In the genomic region with DNA sequence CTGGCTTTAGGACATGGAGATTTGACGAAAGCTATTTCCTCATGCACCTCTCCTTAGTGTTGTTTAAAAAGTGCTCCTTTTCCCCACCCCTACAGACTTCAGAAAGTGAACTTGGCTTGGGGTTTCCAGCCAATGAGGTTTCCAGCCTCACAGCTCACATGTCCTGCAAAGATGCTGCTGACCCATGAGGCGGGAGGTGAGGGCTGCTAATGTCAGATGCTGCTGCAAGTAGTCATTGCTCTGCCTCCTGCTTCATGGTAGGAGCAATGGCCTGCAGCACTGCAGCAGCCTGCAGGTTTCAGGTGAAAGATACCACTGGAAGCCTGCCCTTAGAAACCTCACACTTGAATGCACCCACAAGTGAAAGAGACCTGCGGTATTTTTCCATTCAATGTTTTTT, we compare ENCODE assay signal across 12 cellular contexts.
"Had no signal": no experiment of that assay in that cellular context is flagged by ENCODE, and none has a peak within 500 bp of the region (broad histone marks: within the 10 kb centered on the region; RNA-seq: fewer than 3 reads in every experiment).

No MANE protein-coding gene starts in this region.

- H3K36me3 ChIP-seq: cardiac muscle cell, gastroesophageal sphincter, sigmoid colon had no signal

- DNase-seq: activated CD4-positive, alpha-beta T cell treated with anti-CD3 and anti-CD28 coated beads for 1 hour; activated CD4-positive, alpha-beta T cell treated with anti-CD3 and anti-CD28 coated beads, Interleukin-2, amount 50 U/mL, for 48 hours; activated gamma-delta T cell treated with Interleukin-2 at 50 U/mL for 16 hours; activated T-cell treated with anti-CD3 and anti-CD28 coated beads, Interleukin-2, amount 50 U/mL, for 72 hours; effector CD8-positive, alpha-beta T cell; hypothalamus; sigmoid colon; stimulated activated naive CD4-positive, alpha-beta T cell; T1000 had no signal

- H3K4me3 ChIP-seq: cardiac muscle cell, coronary artery, gastroesophageal sphincter, sigmoid colon had no signal

- H3K27me3 ChIP-seq: cardiac muscle cell, gastroesophageal sphincter, sigmoid colon had no signal

- H3K27ac ChIP-seq: cardiac muscle cell, coronary artery, gastroesophageal sphincter, sigmoid colon had no signal

- ATAC-seq: activated T-cell treated with anti-CD3 and anti-CD28 coated beads, Interleukin-2, amount 50 U/mL, for 72 hours; gastroesophageal sphincter had no signal

- H3K4me1 ChIP-seq: gastroesophageal sphincter, sigmoid colon had no signal
